Comparison of ENCODE assay signal across 27 cellular contexts in genomic region chr20:17797579-17797978, GRCh38.
"Had no signal": no experiment of that assay in that cellular context is flagged by ENCODE, and none has a peak within 500 bp of the region (broad histone marks: within the 10 kb centered on the region; RNA-seq: fewer than 3 reads in every experiment).

No MANE protein-coding gene starts in this region.

- H3K9me3 ChIP-seq: colonic mucosa, esophagus squamous epithelium, gastrocnemius medialis, lower lobe of right lung, mucosa of descending colon had no signal

- H3K27ac ChIP-seq: colonic mucosa, epithelial cell of prostate, esophagus squamous epithelium, gastrocnemius medialis, lower lobe of right lung had no signal

- H3K36me3 Mint-ChIP-seq: mesothelial cell of epicardium had no signal

- H3K4me3 ChIP-seq: colonic mucosa, esophagus squamous epithelium, gastrocnemius medialis, heart right ventricle, lower lobe of right lung, mucosa of descending colon had no signal

- H3K4me1 ChIP-seq: colonic mucosa had no signal

- DNase-seq: colonic mucosa; cortex of kidney; effector CD8-positive, alpha-beta T cell; effector memory CD8-positive, alpha-beta T cell; endodermal cell; erythroblast; esophagus squamous epithelium; foreskin melanocyte; gastrocnemius medialis; glutamatergic neuron; head of caudate nucleus; heart right ventricle; hippocampal formation; left colon; left ventricle myocardium superior; lower lobe of right lung; mesenchymal stem cell; naive B cell had no signal

- H3K27me3 ChIP-seq: colonic mucosa, esophagus squamous epithelium, gastrocnemius medialis, heart right ventricle had no signal

- FAIRE-seq: endometrium, islet of Langerhans, keratinocyte had no signal

- ATAC-seq: effector memory CD8-positive, alpha-beta T cell; esophagus mucosa; gastrocnemius medialis; heart right ventricle; left lobe of liver; left ventricle myocardium superior; lower lobe of right lung had no signal

- H3K4me3 Mint-ChIP-seq: dendritic cell treated with granulocyte-macrophage colony-stimulating factor and Interleukin-4, amounts not matched to agents 40 ng/mL and 50 ng/mL, for 4 days; effector memory CD8-positive, alpha-beta T cell; endodermal cell; mesothelial cell of epicardium; naive B cell had no signal

- H3K36me3 ChIP-seq: colonic mucosa, esophagus squamous epithelium, gastrocnemius medialis, heart right ventricle, lower lobe of right lung had no signal

- H3K27ac Mint-ChIP-seq: dendritic cell treated with granulocyte-macrophage colony-stimulating factor and Interleukin-4, amounts not matched to agents 40 ng/mL and 50 ng/mL, for 4 days; endodermal cell; mesothelial cell of epicardium had no signal

- H3K9me3 Mint-ChIP-seq: dendritic cell treated with granulocyte-macrophage colony-stimulating factor and Interleukin-4, amounts not matched to agents 40 ng/mL and 50 ng/mL, for 4 days had no signal

- H3K4me1 Mint-ChIP-seq: endodermal cell had no signal
